Comparison of ENCODE assay signal across 8 cellular contexts in the genomic region with DNA sequence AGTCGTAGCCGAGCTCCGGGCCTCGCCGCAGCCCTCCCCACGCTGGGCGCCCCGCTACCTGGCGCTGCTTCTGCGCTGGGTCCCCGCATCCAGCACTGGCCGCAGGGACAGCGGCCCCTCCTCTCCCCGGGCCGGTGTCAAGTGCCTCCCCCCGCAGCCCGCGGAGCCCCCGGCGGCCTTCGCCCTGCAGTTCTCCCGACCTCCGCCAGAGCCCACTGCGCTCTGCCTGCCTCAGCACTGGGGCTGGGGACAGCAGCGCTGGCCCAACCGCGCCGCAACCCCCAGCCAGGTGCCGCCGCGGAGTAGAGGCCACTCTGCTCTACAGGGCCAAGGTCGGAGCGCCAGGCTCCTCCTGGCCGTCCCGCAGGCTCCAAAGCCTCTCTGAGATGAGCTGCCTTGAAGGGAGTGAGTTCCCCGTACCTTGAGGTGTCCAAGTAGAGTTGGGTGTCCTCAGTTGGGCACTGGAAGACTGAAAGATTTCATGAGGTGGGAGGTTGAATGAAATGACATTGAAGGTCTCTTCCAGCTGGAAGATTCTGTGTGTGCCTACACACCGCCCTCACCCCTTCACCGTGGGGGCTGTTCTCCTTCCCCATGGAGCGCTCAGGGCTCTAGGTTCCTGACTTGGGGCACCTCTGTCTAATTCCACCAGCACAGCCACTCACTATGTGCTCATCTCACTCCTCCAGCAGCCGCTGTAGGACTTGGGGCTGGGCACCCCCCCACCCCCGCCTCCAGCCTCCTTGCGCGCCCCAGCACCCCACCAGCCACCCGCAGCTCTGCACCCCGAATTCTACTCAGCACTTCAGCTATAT. TPM values are rescaled to one million over a fixed set of nuclear protein-coding genes. Genes with fewer than 3 reads are reported as not detected.
DNase-seq lines count a peak whose midpoint lies in the region; ATAC-seq and TF ChIP-seq lines count a peak whose summit lies in the region.

No MANE protein-coding gene starts in this region.

- CTCF ChIA-PET in AG04450 (lab: Charles Lee): interaction anchor here (0.6 to 1.4 kb wide), 8 partner anchors 9 to 367 kb away, joined by 3 to 14 read pairs (median 3); no protein-coding TSS in a partner anchor

- POLR2A ChIA-PET in AG04450 (lab: Yijun Ruan, JAX): no interaction called here

- peak; percentile 92 for TF ChIP-seq CTCF in AG04450 (IDR thresholded peaks at IDR 0.05; ENCODE audit: low read depth, low read length)

- H3K27ac ChIP-seq in AG04450 (ENCODE audit: low read depth, low read length) (no peak overlapping the region), cingulate gyrus (ENCODE audit: low read depth, low read length) (peak overlapping the region; percentile 81)

- H3K9me3 ChIP-seq in AG04450 (ENCODE audit: control insufficient read depth, insufficient read depth, low read length): no peaks in the 10 kb centered on the region

- ATAC-seq in GM18870 (IDR thresholded peaks at IDR 0.05; ENCODE audit: unreplicated experiment) (peak; percentile 60), HG03103 (IDR thresholded peaks at IDR 0.05; ENCODE audit: low read depth, unreplicated experiment) (peak; percentile 65)

- DNase-seq in AG04450 (ENCODE audit: low read depth, low spot score): peak; percentile 48
- DNase-seq in NCI-H226: peak; percentile 65
- peak; percentile 69 to 76 for DNase-seq in activated CD4-positive, alpha-beta T cell treated with anti-CD3 and anti-CD28 coated beads for 4 hours
- peak; percentile 87 for DNase-seq in kidney tubule cell (ENCODE audit: low spot score)
- peak; percentile 68 to 78 for DNase-seq in stimulated activated CD4-positive, alpha-beta T cell treated with anti-CD3 and anti-CD28 coated beads, Interleukin-15, amount 100 ng/mL, for 48 hours (ENCODE audit: low read depth in 2 of 2)

- no peaks in the 10 kb centered on the region for H3K27me3 ChIP-seq in AG04450 (ENCODE audit: control insufficient read depth, insufficient read depth, low read length)

- H3K4me3 ChIP-seq in AG04450 (ENCODE audit: low read depth, low read length): peak overlapping the region; percentile 60

RNA-seq across cellular contexts. Expression of gene DNMT3A, which starts 0.9 kb away (rescaled TPM):
- polyA plus RNA-seq in AG04450 (2011; rRNA removed): 4.1 and 6.8 TPM in 2 replicates
- 15.2 and 26.0 TPM in 2 replicates for polyA minus RNA-seq in AG04450 (2011; rRNA and poly(A)+ RNA removed)
